Comparison of ENCODE assay signal across 1 cellular context in the genomic region with DNA sequence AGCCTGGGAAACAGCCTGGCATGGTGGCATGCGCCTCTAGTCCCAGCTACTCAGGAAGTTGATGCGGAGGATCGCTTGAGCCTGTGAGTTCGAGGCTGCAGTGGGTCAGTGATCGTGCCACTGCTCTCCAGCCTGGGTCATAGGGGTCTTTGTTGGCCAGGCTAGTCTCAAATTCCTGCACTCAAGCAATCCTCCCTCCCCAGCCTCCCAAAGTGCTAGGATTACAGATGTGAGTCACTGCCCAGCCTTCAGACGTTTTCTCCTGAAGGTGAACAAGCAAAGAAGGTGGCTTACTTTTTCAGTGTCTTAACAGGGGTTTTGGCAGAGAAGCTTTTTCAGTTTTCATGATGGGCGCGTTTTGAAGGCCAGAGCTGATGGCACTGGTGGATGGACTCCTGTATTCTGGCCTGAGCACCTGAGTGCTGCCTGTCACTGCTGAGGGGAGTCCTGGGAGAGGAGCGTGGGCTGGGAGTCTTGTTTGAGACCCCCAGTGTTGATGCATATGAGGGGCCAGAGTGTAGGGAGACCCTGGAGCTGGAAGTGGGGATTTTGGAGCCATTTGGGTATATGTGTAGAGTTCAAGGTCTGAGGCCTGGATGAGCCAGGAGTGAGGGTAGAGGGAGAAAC.
TF ChIP-seq lines count a peak whose summit lies in the region.

No MANE protein-coding gene starts in this region.

TF ChIP-seq in HEK293, 187 proteins besides CTCF, POLR2A, EP300 and RAD21 (continued from another document):
- no peak for TF ChIP-seq ZSCAN16 (tag by site-specific recombination; IDR thresholded peaks at IDR 0.05)
- TF ChIP-seq ZNF747 (tag by site-specific recombination; IDR thresholded peaks at IDR 0.05), result no peak
